ENCODE assay signal across 9 cellular contexts in the genomic region with DNA sequence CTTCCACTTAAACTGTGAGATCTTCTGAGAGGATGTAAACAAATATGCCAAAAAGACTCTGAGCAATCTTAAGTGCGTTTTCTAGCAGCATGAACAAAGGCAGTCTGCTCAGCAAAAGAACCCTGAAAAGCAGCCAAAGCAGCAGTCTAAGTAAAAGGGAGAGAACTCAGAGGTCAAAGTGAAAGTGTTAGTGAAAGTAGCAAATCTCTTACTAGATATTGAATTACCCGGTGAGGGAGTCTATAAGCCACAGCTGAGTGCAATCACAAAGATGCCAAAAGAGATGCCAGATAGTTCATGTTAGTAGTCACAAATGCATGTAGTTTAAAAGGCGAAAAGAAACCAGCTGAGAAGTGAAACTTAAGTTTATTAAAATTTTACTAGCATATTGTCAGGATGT. TPM values are rescaled to one million over a fixed set of nuclear protein-coding genes. Genes with fewer than 3 reads are reported as not detected.
A peak's percentile ranks its signal among the peaks of the same experiment; 100 is the strongest.
DNase-seq lines count a peak whose midpoint lies in the region; ATAC-seq and TF ChIP-seq lines count a peak whose summit lies in the region.
"Had no signal": no experiment of that assay in that cellular context is flagged by ENCODE, and none has a peak within 500 bp of the region (broad histone marks: within the 10 kb centered on the region; RNA-seq: fewer than 3 reads in every experiment).

No MANE protein-coding gene starts in this region.

- peak; percentile 100 for ATAC-seq in GM21423 (IDR thresholded peaks at IDR 0.05; ENCODE audit: unreplicated experiment)
- ATAC-seq in HG03558 (IDR thresholded peaks at IDR 0.05; ENCODE audit: extremely low read depth, unreplicated experiment), result peak; percentile 99
- no peak for ATAC-seq in upper lobe of left lung (ENCODE audit: low FRiP score in 2 of 2)

- H3K36me3 ChIP-seq in upper lobe of left lung, result no peaks in the 10 kb centered on the region
- H3K36me3 ChIP-seq: cardiac muscle cell had no signal

- H3K4me3 ChIP-seq in upper lobe of left lung, result no peak overlapping the region
- H3K4me3 ChIP-seq: cardiac muscle cell had no signal

- H3K36me3 Mint-ChIP-seq in endothelial cell (ENCODE audit: low read depth, unreplicated experiment), result no peaks in the 10 kb centered on the region

- no peaks in the 10 kb centered on the region for H3K27me3 ChIP-seq in upper lobe of left lung
- H3K27me3 ChIP-seq: cardiac muscle cell had no signal

- no peak for TF ChIP-seq EP300 in upper lobe of left lung (IDR thresholded peaks at IDR 0.05)

- in situ Hi-C loops in GM13977 (cut with MboI; ENCODE audit: low pct_unique_long_range_greater_than_20kb, low sequenced_read_pairs, unreplicated experiment), result no loop called here

- H3K27ac ChIP-seq in upper lobe of left lung, result no peak overlapping the region
- H3K27ac ChIP-seq: cardiac muscle cell had no signal

- no peaks in the 10 kb centered on the region for H3K27me3 Mint-ChIP-seq in endothelial cell (ENCODE audit: unreplicated experiment)

- 36 to 43% methylated on average over 3 of the region's 3 CpGs for WGBS in upper lobe of left lung, 2 donors

- no peak for TF ChIP-seq POLR2A in upper lobe of left lung (IDR thresholded peaks at IDR 0.05)

- DNase-seq in GM13977 (ENCODE audit: low spot score) (peak; percentile 41), fibroblast of the conjunctiva (ENCODE audit: low read depth) (peak; percentile 22), upper lobe of left lung (no peak), GOT3 (lab: John Stamatoyannopoulos, UW) (no peak), endothelial cell (ENCODE audit: low spot score) (no peak)
- DNase-seq in activated effector memory CD4-positive, alpha-beta T cell treated with anti-CD3 and anti-CD28 coated beads, Interleukin-2, amount 50 U/mL, for 16 hours, result no peak

- TF ChIP-seq CTCF in GM13977 (IDR thresholded peaks at IDR 0.05; ENCODE audit: extremely low read depth, insufficient read depth, missing control alignments), result no peak
- no peak for TF ChIP-seq CTCF in upper lobe of left lung (IDR thresholded peaks at IDR 0.05)
- no peak for TF ChIP-seq CTCF in endothelial cell (IDR thresholded peaks at IDR 0.05; ENCODE audit: unreplicated experiment)

- no peaks in the 10 kb centered on the region for H3K9me3 Mint-ChIP-seq in endothelial cell (ENCODE audit: unreplicated experiment)

- H3K4me3 Mint-ChIP-seq in endothelial cell (ENCODE audit: unreplicated experiment), result no peak overlapping the region

- H3K4me1 Mint-ChIP-seq in endothelial cell (ENCODE audit: unreplicated experiment), result peaks cover 3% of the 10 kb centered on the region

- no peaks in the 10 kb centered on the region for H3K4me1 ChIP-seq in upper lobe of left lung

- H3K9me3 ChIP-seq in upper lobe of left lung, result no peaks in the 10 kb centered on the region

- H3K27ac Mint-ChIP-seq in endothelial cell (ENCODE audit: unreplicated experiment), result no peak overlapping the region

RNA-seq across cellular contexts. Expression of a gene that starts 7.9 kb away (rescaled TPM):
- total RNA-seq in upper lobe of left lung (not detected), endothelial cell (ENCODE audit: unreplicated experiment) (not detected)
- total RNA-seq: cardiac muscle cell had no signal

Comparison
In these comparisons a context has a peak if more than half of its experiments do, and no peak if none do; other contexts are left out.
1. DNase-seq: peak in GM13977 (single experiment) and fibroblast of the conjunctiva (single experiment); none in upper lobe of left lung (0 of 2), activated effector memory CD4-positive, alpha-beta T cell treated with anti-CD3 and anti-CD28 coated beads, Interleukin-2, amount 50 U/mL, for 16 hours (single experiment), GOT3 (single experiment) and endothelial cell (single experiment).
2. ATAC-seq: peak in GM21423 (single experiment) and HG03558 (single experiment); none in upper lobe of left lung (0 of 2).